19 cellular contexts compared by ENCODE assay signal in the genomic region with DNA sequence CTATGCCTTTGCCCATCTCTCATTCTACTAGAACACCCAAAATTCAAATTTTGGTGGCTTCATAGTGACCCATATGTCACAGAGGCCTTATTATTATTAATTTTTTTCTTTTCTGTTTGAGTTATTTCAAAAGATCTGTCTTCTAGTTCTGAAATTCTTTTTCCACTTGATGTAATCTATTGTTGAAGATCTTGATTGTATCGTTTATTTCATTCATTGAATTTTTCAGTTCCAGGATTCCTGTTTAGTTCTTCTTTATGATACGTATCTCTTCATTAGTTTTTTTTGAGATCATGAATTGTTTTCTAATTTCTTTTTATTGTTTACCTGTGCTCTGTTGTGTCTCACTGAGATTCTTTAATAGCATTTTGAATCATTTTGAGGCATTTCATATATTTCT. TPM values are rescaled to one million over a fixed set of nuclear protein-coding genes. Genes with fewer than 3 reads are reported as not detected.
DNase-seq lines count a peak whose midpoint lies in the region; ATAC-seq, FAIRE-seq and TF ChIP-seq lines count a peak whose summit lies in the region.
"Had no signal": no experiment of that assay in that cellular context is flagged by ENCODE, and none has a peak within 500 bp of the region (broad histone marks: within the 10 kb centered on the region; RNA-seq: fewer than 3 reads in every experiment).

No MANE protein-coding gene starts in this region.

- peaks cover 22% of the 10 kb centered on the region for H3K36me3 Mint-ChIP-seq in chondrocyte (ENCODE audit: low read depth)

- H3K4me3 Mint-ChIP-seq in chondrocyte (ENCODE audit: unreplicated experiment) = no peak overlapping the region
- H3K4me3 Mint-ChIP-seq: T-helper 17 cell had no signal

- intact Hi-C loops in GM12878 (cut with micrococcal nuclease; ENCODE audit: unreplicated experiment) = no loop called here

- TF ChIP-seq EP300 in GM12878 (IDR thresholded peaks at IDR 0.05; ENCODE audit: borderline replicate concordance in 1 of 2, control insufficient read depth in 1 of 2, low read depth in 2 of 2, low read length in 2 of 2) = no peak

- TF ChIP-seq CTCF in GM12878 (IDR thresholded peaks at IDR 0.05 in 2 of 3, conservative IDR thresholded peaks at IDR 0.05 in 1 of 3; ENCODE audit: control insufficient read depth in 2 of 3, extremely low read depth in 1 of 3, insufficient read depth in 1 of 3, low read depth in 3 of 3, low read length in 3 of 3) (no peak), chondrocyte (IDR thresholded peaks at IDR 0.05) (no peak), MM.1S (IDR thresholded peaks at IDR 0.05; ENCODE audit: low read length) (no peak)

- POLR2A ChIA-PET in GM12878 (lab: Charles Lee) = no interaction called here

- ATAC-seq in GM12878 = no peak
- ATAC-seq: K562, T-helper 17 cell had no signal

- H3K36me3 ChIP-seq in GM12878 (ENCODE audit: control insufficient read depth in 2 of 2, insufficient read depth in 2 of 2, low read length in 1 of 2) (no peaks in the 10 kb centered on the region), MM.1S (replicated peaks; ENCODE audit: insufficient read depth, low read length) (no peaks in the 10 kb centered on the region)
- H3K36me3 ChIP-seq: BE2C had no signal

- no peak for TF ChIP-seq POLR2A in GM12878 (IDR thresholded peaks at IDR 0.05; ENCODE audit: low read depth, low read length)

- DNase-seq in NCI-H748 (lab: John Stamatoyannopoulos, UW; ENCODE audit: unreplicated experiment) = peak; percentile 20
- no peak for DNase-seq in NCI-H748 treated with DMSO at 0.1 percent for 48 hours (lab: John Stamatoyannopoulos, UW)
- DNase-seq in LHCN-M2 (ENCODE audit: low read depth) = peak; percentile 11
- no peak for DNase-seq in GM12878 (ENCODE audit: low read depth, low spot score)
- no peak for DNase-seq in stimulated activated CD8-positive, alpha-beta memory T cell treated with anti-CD3 and anti-CD28 coated beads, Interleukin-4, amount 100 ng/mL, for 48 hours
- no peak for DNase-seq in chondrocyte (ENCODE audit: low spot score)
- DNase-seq in MM.1S = no peak
- DNase-seq: DMS79, NCI-H1092 treated with DMSO at 0.1 percent for 48 hours, NCI-H1436 treated with DMSO at 0.1 percent for 48 hours, NCI-H2029, NCI-H510A, NCI-H82, Right ventricle myocardium superior, SW 1271, T-helper 17 cell had no signal

- H3K27ac ChIP-seq in GM12878 (ENCODE audit: control insufficient read depth, insufficient read depth) = no peak overlapping the region
- H3K27ac ChIP-seq in MM.1S (ENCODE audit: low read length) = no peak overlapping the region

- no TSS peak for BruUV-seq in GM12878 (replicated peaks; lab: Mats Ljungman, UMichigan)

- no peaks in the 10 kb centered on the region for H3K9me2 ChIP-seq in MM.1S (replicated peaks; ENCODE audit: insufficient read depth, low read length)

- RAD21 ChIA-PET in GM12878 (lab: Charles Lee; ENCODE audit: unreplicated experiment) = no interaction called here

- no peak for FAIRE-seq in GM12878 (lab: Jason Lieb, UNC)
- FAIRE-seq: K562, RCC 7860 had no signal

- SMC1A ChIA-PET in GM12878 (lab: Charles Lee; ENCODE audit: uncharacterized antibody, unreplicated experiment) = no interaction called here

- H2AFZ ChIP-seq in GM12878 (ENCODE audit: control insufficient read depth, low read depth, low read length) (no peak overlapping the region), MM.1S (ENCODE audit: low read length) (no peak overlapping the region)

- TF ChIP-seq RAD21 in GM12878 (IDR thresholded peaks at IDR 0.05; ENCODE audit: insufficient read depth, low read depth, low read length) = no peak

- no peaks in the 10 kb centered on the region for H3K27me3 ChIP-seq in GM12878 (replicated peaks in 1 of 2; ENCODE audit: control insufficient read depth in 2 of 2, insufficient read depth in 2 of 2, low read length in 1 of 2)
- H3K27me3 ChIP-seq in MM.1S (replicated peaks; ENCODE audit: insufficient read depth, low read length) = no peaks in the 10 kb centered on the region
- H3K27me3 ChIP-seq: BE2C had no signal

- H3K4me3 ChIP-seq in GM12878 (no peak overlapping the region), MM.1S (ENCODE audit: low read length) (no peak overlapping the region)
- H3K4me3 ChIP-seq: K562 had no signal

- no peak overlapping the region for H3K27ac Mint-ChIP-seq in chondrocyte (ENCODE audit: unreplicated experiment)
- H3K27ac Mint-ChIP-seq: T-helper 17 cell had no signal

- H4K20me1 ChIP-seq in GM12878 (ENCODE audit: control insufficient read depth, insufficient read depth) (no peaks in the 10 kb centered on the region), MM.1S (ENCODE audit: insufficient read depth, low read length) (no peaks in the 10 kb centered on the region)

- no peak overlapping the region for H3K4me2 ChIP-seq in GM12878 (ENCODE audit: control insufficient read depth, insufficient read depth)
- H3K4me2 ChIP-seq in MM.1S (ENCODE audit: low read depth, low read length) = no peak overlapping the region

- H3K4me1 ChIP-seq in GM12878 (ENCODE audit: control insufficient read depth, insufficient read depth, low read length) (no peaks in the 10 kb centered on the region), MM.1S (ENCODE audit: low read length) (no peaks in the 10 kb centered on the region)
- H3K4me1 ChIP-seq: BE2C had no signal

- H3K9ac ChIP-seq in GM12878 (ENCODE audit: control insufficient read depth, insufficient read depth, low read length) = no peak overlapping the region
- no peak overlapping the region for H3K9ac ChIP-seq in MM.1S (ENCODE audit: low read length)

- H3K9me3 Mint-ChIP-seq in chondrocyte (ENCODE audit: low read depth) = peaks cover 54% of the 10 kb centered on the region

- CTCF ChIA-PET in GM12878 (lab: Yijun Ruan, JAX) = no interaction called here

- 73% methylated on average over 2 of the region's 2 CpGs for WGBS in GM12878 (ENCODE audit: insufficient coverage, insufficient replicate concordance, low lambda C conversion rate, missing lambda C conversion rate)

- no peaks in the 10 kb centered on the region for H3K27me3 Mint-ChIP-seq in chondrocyte (ENCODE audit: low read depth)
- H3K27me3 Mint-ChIP-seq: T-helper 17 cell had no signal

- no peaks in the 10 kb centered on the region for H3K79me2 ChIP-seq in GM12878 (ENCODE audit: control insufficient read depth, insufficient read depth, low read length)
- no peaks in the 10 kb centered on the region for H3K79me2 ChIP-seq in MM.1S (ENCODE audit: low read length)

- H3F3A ChIP-seq in MM.1S (ENCODE audit: insufficient read depth, low read length) = no peaks in the 10 kb centered on the region

- H3K9me3 ChIP-seq in GM12878 (replicated peaks; ENCODE audit: control insufficient read depth, insufficient read depth, low read length) = no peaks in the 10 kb centered on the region; the same call in 2 of the 3 replicates
- no peaks in the 10 kb centered on the region for H3K9me3 ChIP-seq in MM.1S (replicated peaks; ENCODE audit: insufficient read depth, low read length)

- H3K4me1 Mint-ChIP-seq in chondrocyte (ENCODE audit: low read depth) = no peaks in the 10 kb centered on the region
- H3K4me1 Mint-ChIP-seq: T-helper 17 cell had no signal

- in situ Hi-C loops in GM12878 (cut with MboI) = no loop called here

TF ChIP-seq in GM12878, 131 proteins besides CTCF, POLR2A, EP300 and RAD21:
- TF ChIP-seq ZSCAN29 (IDR thresholded peaks at IDR 0.05) (no peak), HDGF (IDR thresholded peaks at IDR 0.05) (no peak), ZNF217 (IDR thresholded peaks at IDR 0.05) (no peak), MYB (IDR thresholded peaks at IDR 0.05; ENCODE audit: borderline replicate concordance, low read depth, low read length) (no peak), CBX5 (IDR thresholded peaks at IDR 0.05; ENCODE audit: low read depth) (0 out of 2 replicates have a peak, but pooled peaks have one; percentile 37)
- TF ChIP-seq, protein P1, sequence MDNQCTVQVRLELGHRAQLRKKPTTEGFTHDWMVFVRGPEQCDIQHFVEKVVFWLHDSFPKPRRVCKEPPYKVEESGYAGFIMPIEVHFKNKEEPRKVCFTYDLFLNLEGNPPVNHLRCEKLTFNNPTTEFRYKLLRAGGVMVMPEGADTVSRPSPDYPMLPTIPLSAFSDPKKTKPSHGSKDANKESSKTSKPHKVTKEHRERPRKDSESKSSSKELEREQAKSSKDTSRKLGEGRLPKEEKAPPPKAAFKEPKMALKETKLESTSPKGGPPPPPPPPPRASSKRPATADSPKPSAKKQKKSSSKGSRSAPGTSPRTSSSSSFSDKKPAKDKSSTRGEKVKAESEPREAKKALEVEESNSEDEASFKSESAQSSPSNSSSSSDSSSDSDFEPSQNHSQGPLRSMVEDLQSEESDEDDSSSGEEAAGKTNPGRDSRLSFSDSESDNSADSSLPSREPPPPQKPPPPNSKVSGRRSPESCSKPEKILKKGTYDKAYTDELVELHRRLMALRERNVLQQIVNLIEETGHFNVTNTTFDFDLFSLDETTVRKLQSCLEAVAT (IDR thresholded peaks at IDR 0.05) = no peak

RNA-seq across cellular contexts. Expression of a gene that starts 24.6 kb away (rescaled TPM):
- total RNA-seq in LHCN-M2 (2014; rRNA removed) (3.1 TPM in 2 replicates), GM12878 (2014; rRNA removed) (not detected in 2 replicates), GM12878 (2014; rRNA removed; fragmentation: Illumina TruSeq; extraction: Trizol) (not detected in 2 replicates), GM12878 (2021) (0.05 TPM in 1 of 2 replicates, not detected in the other), chondrocyte (6.9 to 12.5 TPM (median 12.3 TPM) in 3 replicates)
- polyA plus RNA-seq in LHCN-M2 (2012) = 6.4 TPM
- total RNA-seq in GM12878 (2013; cell fraction: nucleolus; rRNA removed) = 0.12 TPM in 1 of 2 replicates, not detected in the other
- not detected for polyA plus RNA-seq in GM12878 (2011; ENCODE audit: low read depth)
- polyA plus RNA-seq in GM12878 (2011; rRNA removed) (0.50 and 1.3 TPM in 2 replicates), GM12878 (2014; fragmentation: Illumina TruSeq; extraction: Trizol) (0.01 TPM in 1 of 2 replicates, not detected in the other), GM12878 (2014; fragmentation: Nextera tagmentation; extraction: Ambion mirVana) (not detected), GM12878 (2014; rRNA removed) (0.01 TPM in 1 of 2 replicates, not detected in the other), GM12878 (2016; fragmentation: Nextera tagmentation; extraction: Ambion mirVana) (not detected)
- 0.25 and 0.79 TPM in 2 replicates for polyA plus RNA-seq in GM12878 (2011; cell fraction: cytosol; rRNA removed)
- 0.63 and 0.98 TPM in 2 replicates for polyA plus RNA-seq in GM12878 (2011; cell fraction: nucleus; rRNA removed)
- polyA plus RNA-seq in GM12878 (2012) = 0.17 TPM in 1 of 2 replicates, not detected in the other
- 0.67 and 1.8 TPM in 2 replicates for polyA minus RNA-seq in GM12878 (2011; rRNA and poly(A)+ RNA removed)
- polyA minus RNA-seq in GM12878 (2011; cell fraction: cytosol; rRNA and poly(A)+ RNA removed) = 0.21 TPM in 1 of 2 replicates, not detected in the other
- polyA minus RNA-seq in GM12878 (2011; cell fraction: nucleus; rRNA and poly(A)+ RNA removed) = 0.60 and 2.6 TPM in 2 replicates

Comparison
In these comparisons a context has a peak if more than half of its experiments do, and no peak if none do; other contexts are left out.
1. DNase-seq: peak in NCI-H748 (single experiment) and LHCN-M2 (single experiment); none in NCI-H748 treated with DMSO at 0.1 percent for 48 hours (single experiment), GM12878 (single experiment), stimulated activated CD8-positive, alpha-beta memory T cell treated with anti-CD3 and anti-CD28 coated beads, Interleukin-4, amount 100 ng/mL, for 48 hours (single experiment), chondrocyte (single experiment) and MM.1S (single experiment).